Comparison of ENCODE assay signal across 8 cellular contexts in genomic region chr9:6305954-6306563, GRCh38. TPM values are rescaled to one million over a fixed set of nuclear protein-coding genes. Genes with fewer than 3 reads are reported as not detected.
DNase-seq lines count a peak whose midpoint lies in the region; ATAC-seq and TF ChIP-seq lines count a peak whose summit lies in the region.

No MANE protein-coding gene starts in this region.

- no peaks in the 10 kb centered on the region for H3K9me2 ChIP-seq in PC-3 (replicated peaks; ENCODE audit: low read length)

- H3K9me3 ChIP-seq in PC-3 (ENCODE audit: low read length), result no peaks in the 10 kb centered on the region

- POLR2A ChIA-PET in PC-3 (lab: Charles Lee; ENCODE audit: unreplicated experiment), result interaction anchor here (0.6 kb wide), 1 partner anchor 234 kb away, joined by 3 read pairs; no protein-coding TSS in a partner anchor

- H3K27ac Mint-ChIP-seq in osteocyte (ENCODE audit: unreplicated experiment), result no peak overlapping the region

- H3K27ac ChIP-seq in PC-3 (ENCODE audit: low read length), result peak overlapping the region; percentile 47; the same call in 1 of the 2 replicates

- H4K20me1 ChIP-seq in PC-3 (ENCODE audit: low read length), result no peaks in the 10 kb centered on the region

- intact Hi-C loops in PC-3 (cut with micrococcal nuclease), result loop anchor here (1.0 to 5.0 kb wide), 3 partner anchors 251 to 509 kb away; no protein-coding TSS in a partner anchor

- no peaks in the 10 kb centered on the region for H3K36me3 Mint-ChIP-seq in osteocyte (ENCODE audit: unreplicated experiment)

- no peaks in the 10 kb centered on the region for H3F3A ChIP-seq in PC-3 (ENCODE audit: low read length, unreplicated experiment)

- BruUV-seq in PC-3 (replicated peaks; lab: Mats Ljungman, UMichigan), result no TSS peak

- no peaks in the 10 kb centered on the region for H3K36me3 ChIP-seq in PC-3 (ENCODE audit: low read depth, low read length)

- no peak overlapping the region for H3K4me3 Mint-ChIP-seq in osteocyte (ENCODE audit: unreplicated experiment)

- no peaks in the 10 kb centered on the region for H3K27me3 ChIP-seq in PC-3 (ENCODE audit: low read length)

- ATAC-seq in PC-3, result peak; percentile 81

- H3K4me2 ChIP-seq in PC-3 (ENCODE audit: low read length), result no peak overlapping the region

- no peaks in the 10 kb centered on the region for H3K4me1 Mint-ChIP-seq in osteocyte (ENCODE audit: unreplicated experiment)

- TF ChIP-seq CTCF in PC-3 (conservative IDR thresholded peaks at IDR 0.05; ENCODE audit: low read depth, low read length) (peak; percentile 72), osteocyte (IDR thresholded peaks at IDR 0.05) (peak; percentile 57)

- DNase-seq in COR-L47 (lab: John Stamatoyannopoulos, UW) (peak; percentile 38), HPDE6-E6E7 (ENCODE audit: extremely low spot score) (peak; percentile 42), PC-3 (peak; percentile 69), fibroblast of gingiva (ENCODE audit: low read depth) (peak; percentile 49), osteocyte (ENCODE audit: extremely low spot score, unreplicated experiment) (no peak), nucleus accumbens (lab: John Stamatoyannopoulos, UW) (no peak), amniotic stem cell (lab: John Stamatoyannopoulos, UW) (no peak)
- no peak for DNase-seq in activated effector memory CD4-positive, alpha-beta T cell treated with anti-CD3 and anti-CD28 coated beads, Interleukin-2, amount 50 U/mL, for 16 hours

- no peak overlapping the region for H3K9ac ChIP-seq in PC-3 (ENCODE audit: low read length)

- no peak overlapping the region for H3K4me3 ChIP-seq in PC-3 (ENCODE audit: low read length)

- H3K79me2 ChIP-seq in PC-3 (ENCODE audit: low read length), result no peaks in the 10 kb centered on the region

- no peaks in the 10 kb centered on the region for H3K9me3 Mint-ChIP-seq in osteocyte (ENCODE audit: unreplicated experiment)

- CTCF ChIA-PET in PC-3 (lab: Charles Lee), result interaction anchor here (0.8 to 1.7 kb wide), 6 partner anchors 108 to 262 kb away, joined by 3 to 22 read pairs (median 6); no protein-coding TSS in a partner anchor

- H3K27me3 Mint-ChIP-seq in osteocyte (ENCODE audit: unreplicated experiment), result peaks cover 32% of the 10 kb centered on the region

- no peak overlapping the region for H2AFZ ChIP-seq in PC-3 (ENCODE audit: low read length)

- peaks cover 19% of the 10 kb centered on the region for H3K4me1 ChIP-seq in PC-3 (ENCODE audit: insufficient read depth, low read length)

RNA-seq across cellular contexts. Expression of gene TPD52L3, which starts 22.1 kb away (rescaled TPM):
- total RNA-seq in PC-3 (2014; rRNA removed), result not detected in 2 replicates
- total RNA-seq in osteocyte, result not detected in 2 replicates

Comparison
In these comparisons a context has a peak if more than half of its experiments do, and no peak if none do; other contexts are left out.
1. DNase-seq: peak in COR-L47 (single experiment), HPDE6-E6E7 (single experiment), PC-3 (single experiment) and fibroblast of gingiva (single experiment); none in osteocyte (single experiment), nucleus accumbens (0 of 56), activated effector memory CD4-positive, alpha-beta T cell treated with anti-CD3 and anti-CD28 coated beads, Interleukin-2, amount 50 U/mL, for 16 hours (single experiment) and amniotic stem cell (single experiment).